In the genomic region with DNA sequence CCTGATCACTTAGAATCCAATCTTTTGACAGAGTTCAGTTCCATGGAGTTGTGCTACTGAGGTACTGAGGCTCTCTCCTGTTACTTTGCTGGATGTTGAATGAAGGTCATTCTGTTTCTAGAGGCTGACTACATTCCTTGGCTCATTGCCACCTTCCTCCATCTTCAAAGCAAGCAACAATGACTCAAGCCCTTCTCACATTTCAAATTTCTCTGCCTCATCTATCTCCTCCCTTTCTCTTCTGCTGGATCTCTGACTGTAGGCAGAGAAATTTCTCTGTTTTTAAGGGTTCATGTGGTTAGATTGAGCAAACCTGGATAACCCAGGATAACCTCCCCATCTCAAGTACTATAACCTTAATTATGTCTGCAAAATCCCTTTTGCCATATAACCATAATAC, we compare ENCODE assay signal across 15 cellular contexts.
A peak's percentile ranks its signal among the peaks of the same experiment; 100 is the strongest.
DNase-seq lines count a peak whose midpoint lies in the region; TF ChIP-seq lines count a peak whose summit lies in the region.
"Had no signal": no experiment of that assay in that cellular context is flagged by ENCODE, and none has a peak within 500 bp of the region (broad histone marks: within the 10 kb centered on the region; RNA-seq: fewer than 3 reads in every experiment).

No MANE protein-coding gene starts in this region.

- in situ Hi-C loops in GM13977 (cut with MboI; ENCODE audit: low pct_unique_long_range_greater_than_20kb, low sequenced_read_pairs, unreplicated experiment), result no loop called here

- peaks cover 11% of the 10 kb centered on the region for H3K9me3 Mint-ChIP-seq in activated naive CD4-positive, alpha-beta T cell treated with anti-CD3 and anti-CD28 coated beads for 36 hours

- no peak overlapping the region for H3K4me3 ChIP-seq in effector memory CD4-positive, alpha-beta T cell (ENCODE audit: insufficient read depth, low read depth, low read length, poor library complexity, severe bottlenecking)
- H3K4me3 ChIP-seq: heart left ventricle had no signal

- no peaks in the 10 kb centered on the region for H3K36me3 Mint-ChIP-seq in activated naive CD4-positive, alpha-beta T cell treated with anti-CD3 and anti-CD28 coated beads for 36 hours (ENCODE audit: low read depth)
- H3K36me3 Mint-ChIP-seq: CD4-positive, alpha-beta memory T cell; IgD-negative memory B cell had no signal

- no peaks in the 10 kb centered on the region for H3K4me1 Mint-ChIP-seq in activated naive CD4-positive, alpha-beta T cell treated with anti-CD3 and anti-CD28 coated beads for 36 hours (ENCODE audit: low read depth)
- H3K4me1 Mint-ChIP-seq: CD4-positive, alpha-beta memory T cell; IgD-negative memory B cell had no signal

- H3K27me3 ChIP-seq in effector memory CD4-positive, alpha-beta T cell (replicated peaks; ENCODE audit: control insufficient read depth, insufficient read depth, low read length, poor library complexity, severe bottlenecking), result no peaks in the 10 kb centered on the region
- H3K27me3 ChIP-seq: heart left ventricle had no signal

- H3K9me3 ChIP-seq in effector memory CD4-positive, alpha-beta T cell (ENCODE audit: control insufficient read depth, low read length), result no peaks in the 10 kb centered on the region

- H3K4me3 Mint-ChIP-seq in activated naive CD4-positive, alpha-beta T cell treated with anti-CD3 and anti-CD28 coated beads for 36 hours, result no peak overlapping the region
- H3K4me3 Mint-ChIP-seq: CD4-positive, alpha-beta memory T cell; natural killer cell treated with Interleukin-12 subunit alpha and Interleukin-12 subunit beta and Interleukin-15 and Interleukin-18, amount 100 ng/mL, for 72 hours had no signal

- no peaks in the 10 kb centered on the region for H3K27me3 Mint-ChIP-seq in activated naive CD4-positive, alpha-beta T cell treated with anti-CD3 and anti-CD28 coated beads for 36 hours (ENCODE audit: low read depth)
- H3K27me3 Mint-ChIP-seq: CD4-positive, alpha-beta memory T cell; IgD-negative memory B cell; natural killer cell treated with Interleukin-12 subunit alpha and Interleukin-12 subunit beta and Interleukin-15 and Interleukin-18, amount 100 ng/mL, for 72 hours had no signal

- no peaks in the 10 kb centered on the region for H3K4me1 ChIP-seq in effector memory CD4-positive, alpha-beta T cell (ENCODE audit: control insufficient read depth, insufficient read depth, low read length, poor library complexity, severe bottlenecking)
- H3K4me1 ChIP-seq: heart left ventricle had no signal

- CTCF ChIA-PET in activated naive CD4-positive, alpha-beta T cell treated with anti-CD3 and anti-CD28 coated beads for 36 hours (lab: Charles Lee), result no interaction called here

- H3K27ac Mint-ChIP-seq in activated naive CD4-positive, alpha-beta T cell treated with anti-CD3 and anti-CD28 coated beads for 36 hours, result no peak overlapping the region
- H3K27ac Mint-ChIP-seq: CD4-positive, alpha-beta memory T cell; IgD-negative memory B cell; natural killer cell treated with Interleukin-12 subunit alpha and Interleukin-12 subunit beta and Interleukin-15 and Interleukin-18, amount 100 ng/mL, for 72 hours had no signal

- TF ChIP-seq CTCF in GM13977 (IDR thresholded peaks at IDR 0.05; ENCODE audit: extremely low read depth, insufficient read depth, missing control alignments), result no peak

- intact Hi-C loops in activated naive CD4-positive, alpha-beta T cell treated with anti-CD3 and anti-CD28 coated beads for 36 hours (cut with micrococcal nuclease), result no loop called here

- DNase-seq in HK-2 (ENCODE audit: unreplicated experiment), result peak; percentile 34
- peak; percentile 6 for DNase-seq in RPMI7951 (ENCODE audit: low read depth)
- peak; percentile 64 for DNase-seq in epithelial cell of prostate (ENCODE audit: low read depth, low spot score)
- DNase-seq in smooth muscle cell of the brain vasculature (ENCODE audit: low read depth, low spot score), result peak; percentile 21
- no peak for DNase-seq in effector memory CD4-positive, alpha-beta T cell
- DNase-seq in activated naive CD4-positive, alpha-beta T cell treated with anti-CD3 and anti-CD28 coated beads for 36 hours, result no peak
- no peak for DNase-seq in GM13977 (ENCODE audit: low spot score)
- DNase-seq: amygdala; CD4-positive, alpha-beta memory T cell; heart left ventricle; left ventricle myocardium superior; NCI-H187; small intestine had no signal

- no peaks in the 10 kb centered on the region for H3K36me3 ChIP-seq in effector memory CD4-positive, alpha-beta T cell (ENCODE audit: control insufficient read depth, insufficient read depth, low read length)
- H3K36me3 ChIP-seq: heart left ventricle had no signal

- H3K27ac ChIP-seq in epithelial cell of prostate, result no peak overlapping the region
- H3K27ac ChIP-seq in effector memory CD4-positive, alpha-beta T cell (ENCODE audit: insufficient read depth, low read length, poor library complexity, severe bottlenecking), result no peak overlapping the region
- H3K27ac ChIP-seq: heart left ventricle had no signal

Comparison
In these comparisons a context has a peak if more than half of its experiments do, and no peak if none do; other contexts are left out.
1. DNase-seq: peak in HK-2 (single experiment), RPMI7951 (single experiment), epithelial cell of prostate (single experiment) and smooth muscle cell of the brain vasculature (single experiment); none in effector memory CD4-positive, alpha-beta T cell (0 of 3), activated naive CD4-positive, alpha-beta T cell treated with anti-CD3 and anti-CD28 coated beads for 36 hours (single experiment) and GM13977 (single experiment).